In the genomic region with DNA sequence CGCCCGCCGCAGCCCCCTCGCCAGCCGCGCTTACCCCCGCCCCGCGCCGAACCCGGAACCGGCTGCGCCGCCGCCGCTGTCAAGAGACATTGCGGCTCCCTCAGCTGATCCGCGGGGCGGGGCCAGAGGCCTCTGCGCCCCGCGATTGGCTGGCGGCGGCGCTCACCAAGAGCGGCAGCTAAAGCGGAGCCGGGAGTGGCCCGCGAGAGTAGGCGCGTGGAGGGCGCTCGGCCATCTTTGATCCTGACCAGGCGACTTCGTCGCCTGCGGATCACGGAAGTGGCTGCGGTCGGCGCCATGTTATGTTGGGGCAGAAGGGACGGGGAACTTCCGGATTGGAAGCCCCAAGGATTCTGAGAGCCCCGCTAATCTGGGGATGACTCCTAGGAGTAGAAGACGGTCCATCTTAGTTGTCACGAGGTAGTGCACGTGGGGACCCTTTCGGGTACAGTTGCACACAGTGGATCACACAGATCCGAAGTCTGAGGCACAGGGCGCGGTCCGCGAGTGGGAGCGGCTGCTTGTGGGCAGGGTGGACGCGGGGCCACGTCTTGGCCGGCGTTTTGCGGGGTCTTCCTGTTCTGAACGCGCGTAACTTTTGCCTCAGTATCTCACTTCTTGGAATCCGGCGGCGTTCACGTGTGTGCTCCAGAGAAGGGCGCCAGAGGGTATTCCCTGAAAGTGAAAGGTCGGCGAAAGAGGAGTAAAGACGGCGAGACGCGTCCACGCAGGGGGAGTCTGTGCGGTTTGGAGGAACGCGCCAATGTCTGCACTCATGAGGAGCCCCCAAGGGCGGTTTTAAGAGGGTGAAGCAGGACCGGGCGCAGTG, we compare ENCODE assay signal across 1 cellular context.
TF ChIP-seq lines count a peak whose summit lies in the region.

A gene with protein sequence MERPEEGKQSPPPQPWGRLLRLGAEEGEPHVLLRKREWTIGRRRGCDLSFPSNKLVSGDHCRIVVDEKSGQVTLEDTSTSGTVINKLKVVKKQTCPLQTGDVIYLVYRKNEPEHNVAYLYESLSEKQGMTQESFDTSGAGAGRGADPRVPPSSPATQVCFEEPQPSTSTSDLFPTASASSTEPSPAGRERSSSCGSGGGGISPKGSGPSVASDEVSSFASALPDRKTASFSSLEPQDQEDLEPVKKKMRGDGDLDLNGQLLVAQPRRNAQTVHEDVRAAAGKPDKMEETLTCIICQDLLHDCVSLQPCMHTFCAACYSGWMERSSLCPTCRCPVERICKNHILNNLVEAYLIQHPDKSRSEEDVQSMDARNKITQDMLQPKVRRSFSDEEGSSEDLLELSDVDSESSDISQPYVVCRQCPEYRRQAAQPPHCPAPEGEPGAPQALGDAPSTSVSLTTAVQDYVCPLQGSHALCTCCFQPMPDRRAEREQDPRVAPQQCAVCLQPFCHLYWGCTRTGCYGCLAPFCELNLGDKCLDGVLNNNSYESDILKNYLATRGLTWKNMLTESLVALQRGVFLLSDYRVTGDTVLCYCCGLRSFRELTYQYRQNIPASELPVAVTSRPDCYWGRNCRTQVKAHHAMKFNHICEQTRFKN (minus strand): TSS at position 93 of the 829 bp plus-strand sequence. CDS start 277 bp downstream, outside the sequence.

TF ChIP-seq in GM12878, 131 proteins besides CTCF, POLR2A, EP300 and RAD21 (continued from another document and continues in another):
- TF ChIP-seq, protein P1, sequence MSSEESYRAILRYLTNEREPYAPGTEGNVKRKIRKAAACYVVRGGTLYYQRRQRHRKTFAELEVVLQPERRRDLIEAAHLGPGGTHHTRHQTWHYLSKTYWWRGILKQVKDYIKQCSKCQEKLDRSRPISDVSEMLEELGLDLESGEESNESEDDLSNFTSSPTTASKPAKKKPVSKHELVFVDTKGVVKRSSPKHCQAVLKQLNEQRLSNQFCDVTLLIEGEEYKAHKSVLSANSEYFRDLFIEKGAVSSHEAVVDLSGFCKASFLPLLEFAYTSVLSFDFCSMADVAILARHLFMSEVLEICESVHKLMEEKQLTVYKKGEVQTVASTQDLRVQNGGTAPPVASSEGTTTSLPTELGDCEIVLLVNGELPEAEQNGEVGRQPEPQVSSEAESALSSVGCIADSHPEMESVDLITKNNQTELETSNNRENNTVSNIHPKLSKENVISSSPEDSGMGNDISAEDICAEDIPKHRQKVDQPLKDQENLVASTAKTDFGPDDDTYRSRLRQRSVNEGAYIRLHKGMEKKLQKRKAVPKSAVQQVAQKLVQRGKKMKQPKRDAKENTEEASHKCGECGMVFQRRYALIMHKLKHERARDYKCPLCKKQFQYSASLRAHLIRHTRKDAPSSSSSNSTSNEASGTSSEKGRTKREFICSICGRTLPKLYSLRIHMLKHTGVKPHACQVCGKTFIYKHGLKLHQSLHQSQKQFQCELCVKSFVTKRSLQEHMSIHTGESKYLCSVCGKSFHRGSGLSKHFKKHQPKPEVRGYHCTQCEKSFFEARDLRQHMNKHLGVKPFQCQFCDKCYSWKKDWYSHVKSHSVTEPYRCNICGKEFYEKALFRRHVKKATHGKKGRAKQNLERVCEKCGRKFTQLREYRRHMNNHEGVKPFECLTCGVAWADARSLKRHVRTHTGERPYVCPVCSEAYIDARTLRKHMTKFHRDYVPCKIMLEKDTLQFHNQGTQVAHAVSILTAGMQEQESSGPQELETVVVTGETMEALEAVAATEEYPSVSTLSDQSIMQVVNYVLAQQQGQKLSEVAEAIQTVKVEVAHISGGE (CRISPR knock-in tag; IDR thresholded peaks at IDR 0.05): no peak
- TF ChIP-seq HDAC6 (IDR thresholded peaks at IDR 0.05; ENCODE audit: unreplicated experiment) (no peak), KDM1A (IDR thresholded peaks at IDR 0.05; ENCODE audit: borderline replicate concordance) (no peak), MYC (IDR thresholded peaks at IDR 0.05; ENCODE audit: insufficient read depth, insufficient read length, insufficient replicate concordance, low read length, severe bottlenecking) (peak; percentile 85), NFYA (IDR thresholded peaks at IDR 0.05; ENCODE audit: borderline replicate concordance, low read depth, low read length) (no peak), BMI1 (IDR thresholded peaks at IDR 0.05; ENCODE audit: borderline replicate concordance) (no peak), SIN3A (IDR thresholded peaks at IDR 0.05; ENCODE audit: low read depth, low read length) (peak; percentile 78), NR2C1 (IDR thresholded peaks at IDR 0.05) (peak; percentile 80), ZNF274 (IDR thresholded peaks at IDR 0.05; ENCODE audit: insufficient read depth, insufficient read length) (no peak), EZH2 (IDR thresholded peaks at IDR 0.05; ENCODE audit: borderline replicate concordance, control insufficient read depth, low read depth, low read length) (no peak), ZNF384 (IDR thresholded peaks at IDR 0.05; ENCODE audit: borderline replicate concordance, low read depth, low read length) (no peak), FOS (IDR thresholded peaks at IDR 0.05; ENCODE audit: borderline replicate concordance, extremely low read depth, insufficient read length) (no peak), IRF4 (IDR thresholded peaks at IDR 0.05; ENCODE audit: low read depth, low read length) (no peak), ETV6 (conservative IDR thresholded peaks at IDR 0.05 in 1 of 2, IDR thresholded peaks at IDR 0.05 in 1 of 2; ENCODE audit: borderline replicate concordance in 1 of 2, low read depth in 1 of 2) (peak in 1 of 2 experiments; percentile 41; a peak in 1 of 4 replicates), RFX5 (IDR thresholded peaks at IDR 0.05; ENCODE audit: low read depth, low read length) (no peak), PML (IDR thresholded peaks at IDR 0.05; ENCODE audit: low read length) (peak; percentile 89), GATAD2B (conservative IDR thresholded peaks at IDR 0.05; ENCODE audit: low read depth) (peak; percentile 83), MEF2A (IDR thresholded peaks at IDR 0.05; ENCODE audit: insufficient read depth, low read depth, low read length) (0 out of 2 replicates have a peak, but pooled peaks have one; percentile 7), RBBP5 (conservative IDR thresholded peaks at IDR 0.05) (no peak), BHLHE40 (IDR thresholded peaks at IDR 0.05; ENCODE audit: borderline replicate concordance in 1 of 2, low read depth in 2 of 2, low read length in 1 of 2) (peak; percentile 26 to 71; a peak in 2 of 4 replicates), EED (IDR thresholded peaks at IDR 0.05; ENCODE audit: low read depth) (0 out of 2 replicates have a peak, but pooled peaks have one; percentile 6), CEBPB (IDR thresholded peaks at IDR 0.05; ENCODE audit: borderline replicate concordance in 1 of 2, low read depth in 2 of 2, low read length in 2 of 2) (no peak), SUZ12 (IDR thresholded peaks at IDR 0.05; ENCODE audit: unreplicated experiment) (no peak), BCL11A (IDR thresholded peaks at IDR 0.05; ENCODE audit: low read depth, low read length) (no peak), RAD51 (IDR thresholded peaks at IDR 0.05) (peak; percentile 75), BACH1 (IDR thresholded peaks at IDR 0.05; ENCODE audit: borderline replicate concordance) (peak; percentile 54), JUNB (IDR thresholded peaks at IDR 0.05) (no peak), NR2C2 (IDR thresholded peaks at IDR 0.05; ENCODE audit: borderline replicate concordance, control insufficient read depth, insufficient read length, low read depth) (no peak), NR2F1 (conservative IDR thresholded peaks at IDR 0.05) (0 out of 2 replicates have a peak, but pooled peaks have one; percentile 20), LARP7 (IDR thresholded peaks at IDR 0.05) (peak; percentile 49; the same call in 1 of the 2 replicates)
- TF ChIP-seq, protein P2, sequence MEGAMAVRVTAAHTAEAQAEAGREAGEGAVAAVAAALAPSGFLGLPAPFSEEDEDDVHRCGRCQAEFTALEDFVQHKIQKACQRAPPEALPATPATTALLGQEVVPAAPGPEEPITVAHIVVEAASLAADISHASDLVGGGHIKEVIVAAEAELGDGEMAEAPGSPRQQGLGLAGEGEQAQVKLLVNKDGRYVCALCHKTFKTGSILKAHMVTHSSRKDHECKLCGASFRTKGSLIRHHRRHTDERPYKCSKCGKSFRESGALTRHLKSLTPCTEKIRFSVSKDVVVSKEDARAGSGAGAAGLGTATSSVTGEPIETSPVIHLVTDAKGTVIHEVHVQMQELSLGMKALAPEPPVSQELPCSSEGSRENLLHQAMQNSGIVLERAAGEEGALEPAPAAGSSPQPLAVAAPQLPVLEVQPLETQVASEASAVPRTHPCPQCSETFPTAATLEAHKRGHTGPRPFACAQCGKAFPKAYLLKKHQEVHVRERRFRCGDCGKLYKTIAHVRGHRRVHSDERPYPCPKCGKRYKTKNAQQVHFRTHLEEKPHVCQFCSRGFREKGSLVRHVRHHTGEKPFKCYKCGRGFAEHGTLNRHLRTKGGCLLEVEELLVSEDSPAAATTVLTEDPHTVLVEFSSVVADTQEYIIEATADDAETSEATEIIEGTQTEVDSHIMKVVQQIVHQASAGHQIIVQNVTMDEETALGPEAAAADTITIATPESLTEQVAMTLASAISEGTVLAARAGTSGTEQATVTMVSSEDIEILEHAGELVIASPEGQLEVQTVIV (IDR thresholded peaks at IDR 0.05; ENCODE audit: borderline replicate concordance, partially characterized antibody): peak; percentile 93
- TF ChIP-seq, protein P3, sequence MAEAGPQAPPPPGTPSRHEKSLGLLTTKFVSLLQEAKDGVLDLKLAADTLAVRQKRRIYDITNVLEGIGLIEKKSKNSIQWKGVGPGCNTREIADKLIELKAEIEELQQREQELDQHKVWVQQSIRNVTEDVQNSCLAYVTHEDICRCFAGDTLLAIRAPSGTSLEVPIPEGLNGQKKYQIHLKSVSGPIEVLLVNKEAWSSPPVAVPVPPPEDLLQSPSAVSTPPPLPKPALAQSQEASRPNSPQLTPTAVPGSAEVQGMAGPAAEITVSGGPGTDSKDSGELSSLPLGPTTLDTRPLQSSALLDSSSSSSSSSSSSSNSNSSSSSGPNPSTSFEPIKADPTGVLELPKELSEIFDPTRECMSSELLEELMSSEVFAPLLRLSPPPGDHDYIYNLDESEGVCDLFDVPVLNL (IDR thresholded peaks at IDR 0.05; ENCODE audit: low read depth, low read length): no peak
- TF ChIP-seq, protein P4, sequence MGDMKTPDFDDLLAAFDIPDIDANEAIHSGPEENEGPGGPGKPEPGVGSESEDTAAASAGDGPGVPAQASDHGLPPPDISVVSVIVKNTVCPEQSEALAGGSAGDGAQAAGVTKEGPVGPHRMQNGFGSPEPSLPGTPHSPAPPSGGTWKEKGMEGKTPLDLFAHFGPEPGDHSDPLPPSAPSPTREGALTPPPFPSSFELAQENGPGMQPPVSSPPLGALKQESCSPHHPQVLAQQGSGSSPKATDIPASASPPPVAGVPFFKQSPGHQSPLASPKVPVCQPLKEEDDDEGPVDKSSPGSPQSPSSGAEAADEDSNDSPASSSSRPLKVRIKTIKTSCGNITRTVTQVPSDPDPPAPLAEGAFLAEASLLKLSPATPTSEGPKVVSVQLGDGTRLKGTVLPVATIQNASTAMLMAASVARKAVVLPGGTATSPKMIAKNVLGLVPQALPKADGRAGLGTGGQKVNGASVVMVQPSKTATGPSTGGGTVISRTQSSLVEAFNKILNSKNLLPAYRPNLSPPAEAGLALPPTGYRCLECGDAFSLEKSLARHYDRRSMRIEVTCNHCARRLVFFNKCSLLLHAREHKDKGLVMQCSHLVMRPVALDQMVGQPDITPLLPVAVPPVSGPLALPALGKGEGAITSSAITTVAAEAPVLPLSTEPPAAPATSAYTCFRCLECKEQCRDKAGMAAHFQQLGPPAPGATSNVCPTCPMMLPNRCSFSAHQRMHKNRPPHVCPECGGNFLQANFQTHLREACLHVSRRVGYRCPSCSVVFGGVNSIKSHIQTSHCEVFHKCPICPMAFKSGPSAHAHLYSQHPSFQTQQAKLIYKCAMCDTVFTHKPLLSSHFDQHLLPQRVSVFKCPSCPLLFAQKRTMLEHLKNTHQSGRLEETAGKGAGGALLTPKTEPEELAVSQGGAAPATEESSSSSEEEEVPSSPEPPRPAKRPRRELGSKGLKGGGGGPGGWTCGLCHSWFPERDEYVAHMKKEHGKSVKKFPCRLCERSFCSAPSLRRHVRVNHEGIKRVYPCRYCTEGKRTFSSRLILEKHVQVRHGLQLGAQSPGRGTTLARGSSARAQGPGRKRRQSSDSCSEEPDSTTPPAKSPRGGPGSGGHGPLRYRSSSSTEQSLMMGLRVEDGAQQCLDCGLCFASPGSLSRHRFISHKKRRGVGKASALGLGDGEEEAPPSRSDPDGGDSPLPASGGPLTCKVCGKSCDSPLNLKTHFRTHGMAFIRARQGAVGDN (IDR thresholded peaks at IDR 0.05): 0 out of 2 replicates have a peak, but pooled peaks have one; percentile 63
- TF ChIP-seq, protein P5, sequence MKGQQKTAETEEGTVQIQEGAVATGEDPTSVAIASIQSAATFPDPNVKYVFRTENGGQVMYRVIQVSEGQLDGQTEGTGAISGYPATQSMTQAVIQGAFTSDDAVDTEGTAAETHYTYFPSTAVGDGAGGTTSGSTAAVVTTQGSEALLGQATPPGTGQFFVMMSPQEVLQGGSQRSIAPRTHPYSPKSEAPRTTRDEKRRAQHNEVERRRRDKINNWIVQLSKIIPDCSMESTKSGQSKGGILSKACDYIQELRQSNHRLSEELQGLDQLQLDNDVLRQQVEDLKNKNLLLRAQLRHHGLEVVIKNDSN (IDR thresholded peaks at IDR 0.05; ENCODE audit: borderline replicate concordance, extremely low read length, insufficient read depth, low read depth, low read length): peak; percentile 32
- TF ChIP-seq, protein P6, sequence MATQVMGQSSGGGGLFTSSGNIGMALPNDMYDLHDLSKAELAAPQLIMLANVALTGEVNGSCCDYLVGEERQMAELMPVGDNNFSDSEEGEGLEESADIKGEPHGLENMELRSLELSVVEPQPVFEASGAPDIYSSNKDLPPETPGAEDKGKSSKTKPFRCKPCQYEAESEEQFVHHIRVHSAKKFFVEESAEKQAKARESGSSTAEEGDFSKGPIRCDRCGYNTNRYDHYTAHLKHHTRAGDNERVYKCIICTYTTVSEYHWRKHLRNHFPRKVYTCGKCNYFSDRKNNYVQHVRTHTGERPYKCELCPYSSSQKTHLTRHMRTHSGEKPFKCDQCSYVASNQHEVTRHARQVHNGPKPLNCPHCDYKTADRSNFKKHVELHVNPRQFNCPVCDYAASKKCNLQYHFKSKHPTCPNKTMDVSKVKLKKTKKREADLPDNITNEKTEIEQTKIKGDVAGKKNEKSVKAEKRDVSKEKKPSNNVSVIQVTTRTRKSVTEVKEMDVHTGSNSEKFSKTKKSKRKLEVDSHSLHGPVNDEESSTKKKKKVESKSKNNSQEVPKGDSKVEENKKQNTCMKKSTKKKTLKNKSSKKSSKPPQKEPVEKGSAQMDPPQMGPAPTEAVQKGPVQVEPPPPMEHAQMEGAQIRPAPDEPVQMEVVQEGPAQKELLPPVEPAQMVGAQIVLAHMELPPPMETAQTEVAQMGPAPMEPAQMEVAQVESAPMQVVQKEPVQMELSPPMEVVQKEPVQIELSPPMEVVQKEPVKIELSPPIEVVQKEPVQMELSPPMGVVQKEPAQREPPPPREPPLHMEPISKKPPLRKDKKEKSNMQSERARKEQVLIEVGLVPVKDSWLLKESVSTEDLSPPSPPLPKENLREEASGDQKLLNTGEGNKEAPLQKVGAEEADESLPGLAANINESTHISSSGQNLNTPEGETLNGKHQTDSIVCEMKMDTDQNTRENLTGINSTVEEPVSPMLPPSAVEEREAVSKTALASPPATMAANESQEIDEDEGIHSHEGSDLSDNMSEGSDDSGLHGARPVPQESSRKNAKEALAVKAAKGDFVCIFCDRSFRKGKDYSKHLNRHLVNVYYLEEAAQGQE (IDR thresholded peaks at IDR 0.05; ENCODE audit: low read depth, low read length): no peak; the same call in 1 of the 2 replicates
